Comparison of ENCODE assay signal across 8 cellular contexts in genomic region chr2:29923110-29923721, GRCh38. TPM values are rescaled to one million over a fixed set of nuclear protein-coding genes. Genes with fewer than 3 reads are reported as not detected.
A peak's percentile ranks its signal among the peaks of the same experiment; 100 is the strongest.
DNase-seq lines count a peak whose midpoint lies in the region; FAIRE-seq and TF ChIP-seq lines count a peak whose summit lies in the region.

No MANE protein-coding gene starts in this region.

- H3K27me3 ChIP-seq in BE2C (peaks cover 15% of the 10 kb centered on the region), bronchial epithelial cell (ENCODE audit: control insufficient read depth, insufficient read depth, low read length) (peaks cover 16% of the 10 kb centered on the region)

- TF ChIP-seq CTCF in BE2C (IDR thresholded peaks at IDR 0.05; ENCODE audit: low read depth, low read length), result peak; percentile 97
- peak; percentile 84 for TF ChIP-seq CTCF in bronchial epithelial cell (IDR thresholded peaks at IDR 0.05; ENCODE audit: insufficient read depth, low read length, severe bottlenecking)

- intact Hi-C loops in posterior vena cava (cut with DNase I), result no loop called here

- H3K4me3 ChIP-seq in BE2C (ENCODE audit: low read depth, low read length) (no peak overlapping the region), bronchial epithelial cell (ENCODE audit: low read depth, low read length) (no peak overlapping the region)

- peak; percentile 83 for FAIRE-seq in GM19239 (lab: Jason Lieb, UNC)
- FAIRE-seq in bronchial epithelial cell (lab: Jason Lieb, UNC), result no peak

- DNase-seq in BE2C (peak; percentile 74), GM19239 (ENCODE audit: insufficient read length, low spot score) (peak; percentile 74), NCI-H146 (lab: John Stamatoyannopoulos, UW) (peak; percentile 61), T-helper 9 cell (peak; percentile 10), bronchial epithelial cell (ENCODE audit: low read depth) (peak; percentile 49), kidney tubule cell (ENCODE audit: low spot score) (peak; percentile 68), posterior vena cava (ENCODE audit: low spot score) (no peak)
- DNase-seq in stimulated activated CD8-positive, alpha-beta memory T cell treated with anti-CD3 and anti-CD28 coated beads, Interleukin-2, amount 100 ng/mL, for 48 hours (ENCODE audit: low read depth in 2 of 2), result peak; percentile 17 to 24

- no peaks in the 10 kb centered on the region; the same call in 1 of the 2 replicates for H3K4me1 ChIP-seq in BE2C

- H3K9me3 ChIP-seq in BE2C, result no peaks in the 10 kb centered on the region

- no peaks in the 10 kb centered on the region for H3K36me3 ChIP-seq in BE2C
- H3K36me3 ChIP-seq in bronchial epithelial cell (ENCODE audit: control insufficient read depth, insufficient read depth, low read length), result no peaks in the 10 kb centered on the region

RNA-seq across cellular contexts. Expression of gene ALK, which starts 1.8 kb away (rescaled TPM):
- 0.99 TPM for polyA plus RNA-seq in BE2C (2012; ENCODE audit: insufficient read depth, insufficient read length, low read depth)
- total RNA-seq in bronchial epithelial cell, result not detected in 2 replicates
- under 1 TPM in 1 of 2 donors, not detected in 1; 0.37 TPM for total RNA-seq in posterior vena cava
